In the genomic region with DNA sequence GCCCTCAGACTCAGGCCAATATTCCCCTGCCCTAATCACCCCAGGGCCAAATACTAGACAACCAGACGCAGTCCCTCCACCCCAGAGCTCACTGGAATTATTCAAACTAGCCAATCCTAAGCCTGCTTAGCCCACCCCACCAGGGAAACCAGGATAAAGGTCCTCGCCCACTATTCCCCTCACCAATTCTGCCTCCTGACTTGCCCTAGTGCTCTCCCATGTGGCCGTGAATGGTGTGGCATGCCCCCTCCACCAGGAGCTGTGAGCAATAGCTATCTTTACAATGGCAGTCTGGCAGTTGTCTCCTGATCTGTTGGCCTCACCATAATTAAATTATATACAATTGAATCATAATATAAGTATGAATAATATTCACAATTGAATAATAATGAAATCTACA, we compare ENCODE assay signal across 11 cellular contexts. TPM values are rescaled to one million over a fixed set of nuclear protein-coding genes. Genes with fewer than 3 reads are reported as not detected.
A peak's percentile ranks its signal among the peaks of the same experiment; 100 is the strongest.
DNase-seq lines count a peak whose midpoint lies in the region; ATAC-seq, FAIRE-seq and TF ChIP-seq lines count a peak whose summit lies in the region.
"Had no signal": no experiment of that assay in that cellular context is flagged by ENCODE, and none has a peak within 500 bp of the region (broad histone marks: within the 10 kb centered on the region; RNA-seq: fewer than 3 reads in every experiment).

No MANE protein-coding gene starts in this region.

- H3K27me3 Mint-ChIP-seq in activated naive CD4-positive, alpha-beta T cell treated with anti-CD3 and anti-CD28 coated beads for 36 hours (ENCODE audit: low read depth): no peaks in the 10 kb centered on the region
- peaks cover 8% of the 10 kb centered on the region for H3K27me3 Mint-ChIP-seq in stimulated activated naive CD8-positive, alpha-beta T cell treated with anti-CD3 and anti-CD28 coated beads, Interleukin-15, amount 100 ng/mL, for 72 hours

- H3K9me3 Mint-ChIP-seq in activated naive CD4-positive, alpha-beta T cell treated with anti-CD3 and anti-CD28 coated beads for 36 hours: no peaks in the 10 kb centered on the region
- H3K9me3 Mint-ChIP-seq in activated naive CD4-positive, alpha-beta T cell treated with anti-CD3 and anti-CD28 coated beads, Interleukin-2, amount 50 U/mL, for 72 hours: no peaks in the 10 kb centered on the region
- H3K9me3 Mint-ChIP-seq in stimulated activated naive CD8-positive, alpha-beta T cell treated with anti-CD3 and anti-CD28 coated beads, Interleukin-15, amount 100 ng/mL, for 72 hours: no peaks in the 10 kb centered on the region
- H3K9me3 Mint-ChIP-seq: activated B cell treated with CpG ODN at 0.5 μM for 24 hours had no signal

- H3K79me2 ChIP-seq in H1 (ENCODE audit: control insufficient read depth in 1 of 2, insufficient read depth in 2 of 2, low read length in 2 of 2): no peaks in the 10 kb centered on the region

- H3K27ac Mint-ChIP-seq in activated naive CD4-positive, alpha-beta T cell treated with anti-CD3 and anti-CD28 coated beads for 36 hours: no peak overlapping the region
- H3K27ac Mint-ChIP-seq in activated naive CD4-positive, alpha-beta T cell treated with anti-CD3 and anti-CD28 coated beads, Interleukin-2, amount 50 U/mL, for 72 hours: no peak overlapping the region
- H3K27ac Mint-ChIP-seq in stimulated activated naive CD8-positive, alpha-beta T cell treated with anti-CD3 and anti-CD28 coated beads, Interleukin-15, amount 100 ng/mL, for 72 hours: peak overlapping the region in 1 of 2 donors; percentile 58
- H3K27ac Mint-ChIP-seq: activated B cell treated with CpG ODN at 0.5 μM for 24 hours had no signal

- H4K8ac ChIP-seq in H1 (ENCODE audit: extremely low read depth, insufficient read depth, low read length): no peak overlapping the region

- H4K5ac ChIP-seq in H1 (ENCODE audit: insufficient read length, low read depth, low read length): no peak overlapping the region

- DNase-seq in activated naive CD4-positive, alpha-beta T cell treated with anti-CD3 and anti-CD28 coated beads for 36 hours: peak; percentile 27
- DNase-seq in activated naive CD4-positive, alpha-beta T cell treated with anti-CD3 and anti-CD28 coated beads, Interleukin-2, amount 50 U/mL, for 72 hours (ENCODE audit: low spot score in 2 of 2): no peak
- DNase-seq in MV-4-11 (lab: John Stamatoyannopoulos, UW): peak; percentile 2
- DNase-seq in H1 (ENCODE audit: low read depth in 1 of 2, low spot score in 2 of 2): peak in 1 of 2 experiments; percentile 65
- DNase-seq in stimulated activated naive CD8-positive, alpha-beta T cell treated with anti-CD3 and anti-CD28 coated beads, Interleukin-15, amount 100 ng/mL, for 72 hours: no peak
- no peak for DNase-seq in NCI-H226
- DNase-seq in dorsolateral prefrontal cortex: no peak
- DNase-seq: activated B cell treated with CpG ODN at 0.5 μM for 24 hours, DMS79 treated with DMSO at 0.1 percent for 48 hours had no signal

- no peaks in the 10 kb centered on the region for H4K20me1 ChIP-seq in H1 (replicated peaks in 1 of 2; ENCODE audit: control insufficient read depth in 1 of 2, insufficient read depth in 2 of 2, low read length in 2 of 2)

- no peak overlapping the region for H3K4me2 ChIP-seq in H1 (ENCODE audit: insufficient read depth in 1 of 2, low read depth in 2 of 2, low read length in 2 of 2)

- H3K9me3 ChIP-seq in H1 (ENCODE audit: insufficient read depth in 2 of 2, low read depth in 1 of 2, low read length in 1 of 2): no peaks in the 10 kb centered on the region

- intact Hi-C loops in activated naive CD4-positive, alpha-beta T cell treated with anti-CD3 and anti-CD28 coated beads for 36 hours (cut with micrococcal nuclease): loop anchor here (5.0 kb wide), 1 partner anchor 653 kb away; no protein-coding TSS in a partner anchor
- intact Hi-C loops in dorsolateral prefrontal cortex (cut with DNase I): loop anchor here (2.0 to 10.0 kb wide), 6 partner anchors 288 to 1305 kb away; no protein-coding TSS in a partner anchor

- H3K27me3 ChIP-seq in H1 (replicated peaks in 1 of 4; ENCODE audit: control insufficient read depth in 3 of 4, extremely low read depth in 1 of 4, insufficient read depth in 3 of 4, low read length in 3 of 4) (no peaks in the 10 kb centered on the region), dorsolateral prefrontal cortex (no peaks in the 10 kb centered on the region)

- no peak overlapping the region for H3K18ac ChIP-seq in H1 (ENCODE audit: extremely low read depth, low read length)

- POLR2A ChIA-PET in H1 (lab: Charles Lee; ENCODE audit: partially characterized antibody): no interaction called here

- H3K4me3 ChIP-seq in H1 (ENCODE audit: extremely low read depth in 1 of 4, insufficient read depth in 2 of 4, low read depth in 3 of 4, low read length in 4 of 4): no peak overlapping the region
- no peak overlapping the region for H3K4me3 ChIP-seq in dorsolateral prefrontal cortex

- no peak overlapping the region for H2BK5ac ChIP-seq in H1 (ENCODE audit: low read depth, low read length)

- ATAC-seq in activated naive CD4-positive, alpha-beta T cell treated with anti-CD3 and anti-CD28 coated beads, Interleukin-2, amount 50 U/mL, for 72 hours: no peak
- peak; percentile 59 for ATAC-seq in stimulated activated naive CD8-positive, alpha-beta T cell treated with anti-CD3 and anti-CD28 coated beads, Interleukin-15, amount 100 ng/mL, for 72 hours
- no peak for ATAC-seq in HG02973 (IDR thresholded peaks at IDR 0.05; ENCODE audit: unreplicated experiment)
- ATAC-seq: esophagus mucosa had no signal

- H3K27ac ChIP-seq in H1 (ENCODE audit: low read depth, low read length) (no peak overlapping the region), dorsolateral prefrontal cortex (no peak overlapping the region)

- no peak overlapping the region for H2BK120ac ChIP-seq in H1 (replicated peaks; ENCODE audit: low read depth, low read length)

- H3K4me3 Mint-ChIP-seq in activated naive CD4-positive, alpha-beta T cell treated with anti-CD3 and anti-CD28 coated beads for 36 hours: no peak overlapping the region
- no peak overlapping the region for H3K4me3 Mint-ChIP-seq in stimulated activated naive CD8-positive, alpha-beta T cell treated with anti-CD3 and anti-CD28 coated beads, Interleukin-15, amount 100 ng/mL, for 72 hours
- H3K4me3 Mint-ChIP-seq: activated B cell treated with CpG ODN at 0.5 μM for 24 hours had no signal

- H3K23ac ChIP-seq in H1 (ENCODE audit: insufficient read length): no peak overlapping the region

- no peak overlapping the region for H2AFZ ChIP-seq in H1 (ENCODE audit: low read length)

- H3K79me1 ChIP-seq in H1 (ENCODE audit: low read depth, low read length): no peaks in the 10 kb centered on the region

- H3K14ac ChIP-seq in H1 (ENCODE audit: insufficient read length): no peak overlapping the region

- H4K91ac ChIP-seq in H1 (replicated peaks; ENCODE audit: insufficient read length, low read length): no peak overlapping the region

- no peaks in the 10 kb centered on the region; the same call in 1 of the 2 replicates for H3K23me2 ChIP-seq in H1 (ENCODE audit: low read depth, low read length)

- TF ChIP-seq EP300 in H1 (IDR thresholded peaks at IDR 0.05; ENCODE audit: borderline replicate concordance in 1 of 2, low read depth in 2 of 2, low read length in 2 of 2): no peak

- no peak overlapping the region for H2BK15ac ChIP-seq in H1 (ENCODE audit: low read length)

- H3K4me1 ChIP-seq in H1 (replicated peaks in 1 of 4; ENCODE audit: control insufficient read depth in 3 of 4, insufficient read depth in 4 of 4, low read length in 3 of 4): no peaks in the 10 kb centered on the region

- TF ChIP-seq POLR2A in H1 (IDR thresholded peaks at IDR 0.05; ENCODE audit: control extremely low read depth in 1 of 2, low read depth in 2 of 2, low read length in 2 of 2): no peak

- H3K36me3 ChIP-seq in H1 (ENCODE audit: control insufficient read depth in 2 of 4, insufficient read depth in 4 of 4, low read length in 3 of 4): no peaks in the 10 kb centered on the region

- no peaks in the 10 kb centered on the region for H3K36me3 Mint-ChIP-seq in activated naive CD4-positive, alpha-beta T cell treated with anti-CD3 and anti-CD28 coated beads for 36 hours (ENCODE audit: low read depth)
- H3K36me3 Mint-ChIP-seq in activated naive CD4-positive, alpha-beta T cell treated with anti-CD3 and anti-CD28 coated beads, Interleukin-2, amount 50 U/mL, for 72 hours: no peaks in the 10 kb centered on the region

- no peak overlapping the region for H3K56ac ChIP-seq in H1 (replicated peaks; ENCODE audit: insufficient read length, low read depth, low read length)

- no peak overlapping the region for H2AK5ac ChIP-seq in H1 (ENCODE audit: low read depth, low read length)

- CTCF ChIA-PET in activated naive CD4-positive, alpha-beta T cell treated with anti-CD3 and anti-CD28 coated beads for 36 hours (lab: Charles Lee): interaction anchor here (0.6 to 1.9 kb wide), 6 partner anchors 10 to 417 kb away, joined by 3 to 9 read pairs (median 4); no protein-coding TSS in a partner anchor
- CTCF ChIA-PET in H1 (lab: Charles Lee; ENCODE audit: partially characterized antibody): interaction anchor here (0.6 to 4.3 kb wide), 38 partner anchors 10 to 642 kb away, joined by 3 to 39 read pairs (median 4); no protein-coding TSS in a partner anchor

- H2BK20ac ChIP-seq in H1 (ENCODE audit: low read length): no peak overlapping the region

- H2BK12ac ChIP-seq in H1 (ENCODE audit: low read depth, low read length): no peak overlapping the region

- WGBS in H1 (ENCODE audit: extremely low coverage in 1 of 2, insufficient coverage in 1 of 2, insufficient read length in 1 of 2, insufficient replicate concordance in 2 of 2, low coverage in 1 of 2, low lambda C conversion rate in 2 of 2, missing lambda C conversion rate in 1 of 2), 2 experiments: 71% methylated on average over 3 of the region's 3 CpGs; no CpG with 5 or more reads in 1 of the 2 experiments

- peak; percentile 78 to 84 for TF ChIP-seq RAD21 in H1 (IDR thresholded peaks at IDR 0.05 in 1 of 2, conservative IDR thresholded peaks at IDR 0.05 in 1 of 2; ENCODE audit: low read depth in 2 of 2, low read length in 2 of 2)

- no peaks in the 10 kb centered on the region for H3K4me1 Mint-ChIP-seq in activated naive CD4-positive, alpha-beta T cell treated with anti-CD3 and anti-CD28 coated beads for 36 hours (ENCODE audit: low read depth)
- H3K4me1 Mint-ChIP-seq in stimulated activated naive CD8-positive, alpha-beta T cell treated with anti-CD3 and anti-CD28 coated beads, Interleukin-15, amount 100 ng/mL, for 72 hours: no peaks in the 10 kb centered on the region
- H3K4me1 Mint-ChIP-seq: activated B cell treated with CpG ODN at 0.5 μM for 24 hours had no signal

- H3K9ac ChIP-seq in H1 (replicated peaks in 1 of 4; ENCODE audit: extremely low read depth in 1 of 4, low read depth in 3 of 4, low read length in 3 of 4): no peak overlapping the region

- TF ChIP-seq CTCF in H1 (IDR thresholded peaks at IDR 0.05; ENCODE audit: control extremely low read depth in 1 of 3, insufficient read depth in 1 of 3, low read depth in 1 of 3, low read length in 3 of 3) (peak; percentile 72 to 85 (median 76)), dorsolateral prefrontal cortex (IDR thresholded peaks at IDR 0.05 in 54 of 56, conservative IDR thresholded peaks at IDR 0.05 in 2 of 56; ENCODE audit: low read depth in 1 of 56, partially characterized antibody in 56 of 56) (peak in 14 of 56 donors; percentile 12 to 36 (median 24))

- no peak overlapping the region for H3K4ac ChIP-seq in H1 (replicated peaks; ENCODE audit: insufficient read length, low read depth, low read length)

- peak; percentile 36 for FAIRE-seq in H1 (lab: Jason Lieb, UNC)

RNA-seq across cellular contexts. Expression of a gene that starts 42.3 kb away (rescaled TPM):
- total RNA-seq in activated naive CD4-positive, alpha-beta T cell treated with anti-CD3 and anti-CD28 coated beads for 36 hours: under 1 TPM; 0.32 to 0.43 TPM
- total RNA-seq in activated naive CD4-positive, alpha-beta T cell treated with anti-CD3 and anti-CD28 coated beads, Interleukin-2, amount 50 U/mL, for 72 hours: under 1 TPM in 1 of 2 donors, not detected in 1; 0.45 TPM
- 2.0 and 2.6 TPM in 2 replicates for total RNA-seq in H1 (2021; fragmentation: NEBNext Ultra II Directional; extraction: Animal tissue kit (Norgen Biotek cat#: 25700))
- polyA plus RNA-seq in H1 (2011; rRNA removed): 2.1 TPM in 2 replicates
- 2.6 TPM for polyA plus RNA-seq in H1 (2011; cell fraction: cytosol; rRNA removed)
- 5.7 TPM for polyA plus RNA-seq in H1 (2011; cell fraction: nucleus; rRNA removed)
- polyA plus RNA-seq in H1 (2012, experiment 1 of 2): 1.5 to 2.3 TPM (median 1.6 TPM) in 4 replicates
- polyA plus RNA-seq in H1 (2012, experiment 2 of 2): 0.70 TPM
- 1.9 TPM for polyA plus RNA-seq in H1 (2013, experiment 1 of 2)
- polyA plus RNA-seq in H1 (2013, experiment 2 of 2): 1.7 TPM
- 2.0 and 3.2 TPM in 2 replicates for polyA minus RNA-seq in H1 (2011; rRNA and poly(A)+ RNA removed)
- polyA minus RNA-seq in H1 (2011; cell fraction: cytosol; rRNA and poly(A)+ RNA removed): 1.4 TPM
- polyA minus RNA-seq in H1 (2011; cell fraction: nucleus; rRNA and poly(A)+ RNA removed): 4.3 TPM
- total RNA-seq in dorsolateral prefrontal cortex: 1 to 10 TPM in 50 of 120 experiments, under 1 TPM in 69, not detected in 1; 0.26 to 3.3 (median 0.89) TPM
- total RNA-seq: activated B cell treated with CpG ODN at 0.5 μM for 24 hours had no signal

Comparison
In these comparisons a context has a peak if more than half of its experiments do, and no peak if none do; other contexts are left out.
1. DNase-seq: peak in activated naive CD4-positive, alpha-beta T cell treated with anti-CD3 and anti-CD28 coated beads for 36 hours (single experiment) and MV-4-11 (single experiment); none in activated naive CD4-positive, alpha-beta T cell treated with anti-CD3 and anti-CD28 coated beads, Interleukin-2, amount 50 U/mL, for 72 hours (0 of 2), stimulated activated naive CD8-positive, alpha-beta T cell treated with anti-CD3 and anti-CD28 coated beads, Interleukin-15, amount 100 ng/mL, for 72 hours (0 of 2), NCI-H226 (single experiment) and dorsolateral prefrontal cortex (0 of 10).